1 cellular context compared by ENCODE assay signal in genomic region chr6:22926613-22927348, GRCh38.
TF ChIP-seq lines count a peak whose summit lies in the region.

No MANE protein-coding gene starts in this region.

TF ChIP-seq in GM23338, 12 proteins besides CTCF, POLR2A, EP300 and RAD21 (continued from another document):
- TF ChIP-seq CREB1 (CRISPR knock-in tag; IDR thresholded peaks at IDR 0.05; ENCODE audit: low read depth): no peak
TF ChIP-seq in GM23338: peak in this region for 0.
